ENCODE assay signal across 18 cellular contexts in the genomic region with DNA sequence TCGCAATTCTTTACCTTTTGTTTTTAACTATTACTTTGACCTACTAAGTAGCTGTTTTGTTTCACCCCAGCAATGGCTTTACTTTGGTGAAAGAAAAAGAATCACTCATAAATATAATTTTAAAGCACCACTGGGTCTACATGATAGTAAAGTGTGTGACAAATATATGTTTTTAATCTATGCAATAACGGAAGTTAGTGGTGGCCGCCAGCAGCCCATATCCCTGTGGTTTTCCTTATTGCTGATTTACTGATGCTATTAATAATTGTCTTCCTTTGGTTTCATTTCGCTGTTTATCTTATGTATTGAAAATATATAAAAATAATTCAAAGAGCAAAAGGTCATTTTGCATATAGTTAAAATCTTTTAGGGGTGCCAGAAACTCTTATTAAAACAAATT.
"Had no signal": no experiment of that assay in that cellular context is flagged by ENCODE, and none has a peak within 500 bp of the region (broad histone marks: within the 10 kb centered on the region; RNA-seq: fewer than 3 reads in every experiment).

No MANE protein-coding gene starts in this region.

- H3K36me3 ChIP-seq: colonic mucosa, upper lobe of right lung had no signal

- H3K4me3 ChIP-seq: body of pancreas, colonic mucosa, upper lobe of right lung had no signal

- H3K4me1 ChIP-seq: colonic mucosa, upper lobe of right lung had no signal

- H3K27ac ChIP-seq: body of pancreas, colonic mucosa, epithelial cell of prostate, upper lobe of right lung had no signal

- DNase-seq: activated CD4-positive, alpha-beta T cell treated with anti-CD3 and anti-CD28 coated beads, Interleukin-2, amount 10 ng/mL, durations not matched to agents 24 days and 14 days; activated CD8-positive, alpha-beta T cell treated with anti-CD3 and anti-CD28 coated beads, Interleukin-2, amount 10 ng/mL, durations not matched to agents 7 days and 5 days; activated naive CD4-positive, alpha-beta T cell treated with anti-CD3 and anti-CD28 coated beads for 36 hours; activated T-cell treated with anti-CD3 and anti-CD28 coated beads, Interleukin-2, amount 50 U/mL, for 24 hours; body of pancreas; colonic mucosa; endodermal cell; foreskin fibroblast; hypothalamus; kidney; nephron progenitor cell; nucleus accumbens; posterior cingulate gyrus; stimulated activated naive B cell treated with anti-CD40 and anti-IgM and Interleukin-4, amounts not matched to agents 10 μg/mL and 1 μg/mL and 100 μg/mL, for 72 hours; T-helper 9 cell; upper lobe of right lung had no signal

- ATAC-seq: activated CD8-positive, alpha-beta T cell treated with anti-CD3 and anti-CD28 coated beads, Interleukin-2, amount 10 ng/mL, durations not matched to agents 7 days and 5 days; body of pancreas; left lobe of liver; stimulated activated naive B cell treated with anti-CD40 and anti-IgM and Interleukin-4, amounts not matched to agents 10 μg/mL and 1 μg/mL and 100 μg/mL, for 72 hours; upper lobe of right lung had no signal

- H3K9me3 ChIP-seq: body of pancreas, colonic mucosa, upper lobe of right lung had no signal

- H3K27me3 ChIP-seq: body of pancreas, colonic mucosa, upper lobe of right lung had no signal
